In the genomic region with DNA sequence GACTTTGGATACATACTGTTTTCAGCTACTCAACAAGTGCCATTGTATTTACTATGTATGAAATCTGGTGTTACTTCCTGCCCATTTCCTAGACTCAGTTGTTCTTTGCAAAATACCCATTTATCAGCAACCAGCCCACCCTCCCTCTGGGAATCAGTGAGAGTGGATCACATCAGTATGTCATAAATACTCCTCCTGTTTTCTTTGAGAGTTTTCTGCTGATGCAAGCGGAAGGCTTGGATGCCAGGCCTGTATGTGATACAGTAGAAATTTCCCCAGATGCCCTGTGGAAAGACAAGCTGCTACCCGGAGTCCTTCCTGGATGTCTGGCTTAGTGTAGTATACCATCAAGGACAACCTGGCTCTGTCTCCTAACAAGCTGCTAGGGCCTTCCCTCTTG, we compare ENCODE assay signal across 1 cellular context.
TF ChIP-seq lines count a peak whose summit lies in the region.

No MANE protein-coding gene starts in this region.

TF ChIP-seq in IMR-90, 13 proteins besides CTCF, POLR2A, EP300 and RAD21:
- TF ChIP-seq MXI1 (IDR thresholded peaks at IDR 0.05; ENCODE audit: borderline replicate concordance, low read depth, low read length) = no peak
- TF ChIP-seq MAFK (IDR thresholded peaks at IDR 0.05; ENCODE audit: low read depth, low read length) = 0 out of 2 replicates have a peak, but pooled peaks have one; percentile 26
- no peak for TF ChIP-seq BHLHE40 (IDR thresholded peaks at IDR 0.05; ENCODE audit: low read depth, low read length)
- TF ChIP-seq FOS (IDR thresholded peaks at IDR 0.05; ENCODE audit: low read depth, low read length) = no peak
- no peak for TF ChIP-seq RCOR1 (IDR thresholded peaks at IDR 0.05; ENCODE audit: insufficient replicate concordance, low read length)
- TF ChIP-seq, protein P1, sequence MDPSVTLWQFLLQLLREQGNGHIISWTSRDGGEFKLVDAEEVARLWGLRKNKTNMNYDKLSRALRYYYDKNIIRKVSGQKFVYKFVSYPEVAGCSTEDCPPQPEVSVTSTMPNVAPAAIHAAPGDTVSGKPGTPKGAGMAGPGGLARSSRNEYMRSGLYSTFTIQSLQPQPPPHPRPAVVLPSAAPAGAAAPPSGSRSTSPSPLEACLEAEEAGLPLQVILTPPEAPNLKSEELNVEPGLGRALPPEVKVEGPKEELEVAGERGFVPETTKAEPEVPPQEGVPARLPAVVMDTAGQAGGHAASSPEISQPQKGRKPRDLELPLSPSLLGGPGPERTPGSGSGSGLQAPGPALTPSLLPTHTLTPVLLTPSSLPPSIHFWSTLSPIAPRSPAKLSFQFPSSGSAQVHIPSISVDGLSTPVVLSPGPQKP (IDR thresholded peaks at IDR 0.05; ENCODE audit: borderline replicate concordance, low read depth, low read length) = no peak
